ENCODE assay signal across 8 cellular contexts in the genomic region with DNA sequence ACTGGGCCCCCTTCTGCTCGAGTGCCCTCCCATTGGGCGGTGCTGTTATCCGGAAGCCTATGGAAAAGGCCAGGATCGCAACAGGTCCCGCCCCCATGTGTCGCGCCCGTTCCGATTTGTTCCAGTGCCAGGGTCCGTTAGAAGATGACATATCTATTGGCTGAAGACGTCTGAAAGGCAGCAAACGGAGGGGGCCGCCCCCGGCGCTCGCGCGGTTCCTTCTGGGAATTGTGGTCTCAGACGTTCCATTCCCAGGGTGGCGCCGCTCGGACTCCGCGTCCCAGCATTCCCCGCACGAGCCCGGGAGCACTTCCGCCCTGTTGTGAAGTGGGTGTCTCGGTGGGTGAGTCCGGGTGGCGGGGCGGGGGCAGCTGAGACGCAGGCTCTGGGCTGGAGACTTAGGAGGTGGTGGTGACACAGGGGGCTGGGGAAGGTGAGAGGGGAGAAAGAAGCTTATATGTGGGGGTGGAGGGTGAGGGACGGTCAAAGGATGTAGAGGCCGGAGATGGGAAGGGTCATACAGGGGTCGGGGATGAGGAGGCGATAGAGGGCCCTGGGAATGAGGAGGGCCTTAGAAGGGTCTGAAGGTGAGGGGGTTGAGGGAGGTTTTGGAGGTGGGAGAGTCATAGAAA. TPM values are rescaled to one million over a fixed set of nuclear protein-coding genes. Genes with fewer than 3 reads are reported as not detected.
DNase-seq lines count a peak whose midpoint lies in the region; ATAC-seq and TF ChIP-seq lines count a peak whose summit lies in the region.

A gene (plus strand): TSS at position 297 of the 632 bp plus-strand sequence. CDS start 6,644 bp downstream, outside the sequence.

- H3K9me3 Mint-ChIP-seq in naive B cell: no peaks in the 10 kb centered on the region
- no peaks in the 10 kb centered on the region for H3K9me3 Mint-ChIP-seq in stimulated activated effector memory CD8-positive, alpha-beta T cell treated with anti-CD3 and anti-CD28 coated beads, Interleukin-12 subunit alpha, Interleukin-12 subunit beta, amount 100 ng/mL, for 72 hours

- TF ChIP-seq CTCF in DND-41 (IDR thresholded peaks at IDR 0.05; ENCODE audit: borderline replicate concordance, extremely low read depth, low read length, poor library complexity, severe bottlenecking) (no peak), fibroblast of lung (conservative IDR thresholded peaks at IDR 0.05 in 1 of 2, IDR thresholded peaks at IDR 0.05 in 1 of 2; ENCODE audit: low read depth in 1 of 2, low read length in 2 of 2) (no peak)

- peak within 1 kb of the TSS; percentile 90 for H3K4me2 ChIP-seq in DND-41 (ENCODE audit: insufficient read depth, low read length)
- H3K4me2 ChIP-seq in GM23248 (ENCODE audit: unreplicated experiment): peak within 1 kb of the TSS; percentile 85
- peak within 1 kb of the TSS; percentile 76 for H3K4me2 ChIP-seq in Karpas-422 (ENCODE audit: low read depth, low read length, poor library complexity, severe bottlenecking)
- H3K4me2 ChIP-seq in fibroblast of lung (ENCODE audit: extremely low read depth, insufficient read depth, low read length): peak within 1 kb of the TSS; percentile 86

- 1 to 3% methylated on average over 23 to 36 of the region's 37 CpGs for WGBS in GM23248 (ENCODE audit: low coverage in 1 of 2, low lambda C conversion rate in 2 of 2, missing lambda C conversion rate in 2 of 2), 2 experiments

- H3K4me1 ChIP-seq in DND-41 (ENCODE audit: insufficient read depth, low read length) (peaks cover 33% of the 10 kb centered on the region), GM23248 (ENCODE audit: insufficient read depth) (peaks cover 33% of the 10 kb centered on the region), Karpas-422 (ENCODE audit: low read length) (peaks cover 42% of the 10 kb centered on the region), fibroblast of lung (ENCODE audit: control insufficient read depth, extremely low read depth, insufficient read depth, low read length) (peaks cover 16% of the 10 kb centered on the region)

- H3K9me3 ChIP-seq in DND-41 (ENCODE audit: insufficient read depth, low read length, severe bottlenecking): no peaks in the 10 kb centered on the region
- no peaks in the 10 kb centered on the region for H3K9me3 ChIP-seq in GM23248 (ENCODE audit: low read depth)
- H3K9me3 ChIP-seq in Karpas-422 (ENCODE audit: low read length): no peaks in the 10 kb centered on the region
- no peaks in the 10 kb centered on the region for H3K9me3 ChIP-seq in fibroblast of lung (ENCODE audit: control insufficient read depth, insufficient read depth, low read depth, low read length)

- peak within 1 kb of the TSS; percentile 57 to 77 (median 70) for H3K27ac Mint-ChIP-seq in naive B cell
- peak within 1 kb of the TSS; percentile 96 for H3K27ac Mint-ChIP-seq in stimulated activated effector memory CD8-positive, alpha-beta T cell treated with anti-CD3 and anti-CD28 coated beads, Interleukin-12 subunit alpha, Interleukin-12 subunit beta, amount 100 ng/mL, for 72 hours

- H3K4me3 Mint-ChIP-seq in naive B cell: peak within 1 kb of the TSS; percentile 56 to 97 (median 91)
- H3K4me3 Mint-ChIP-seq in stimulated activated effector memory CD8-positive, alpha-beta T cell treated with anti-CD3 and anti-CD28 coated beads, Interleukin-12 subunit alpha, Interleukin-12 subunit beta, amount 100 ng/mL, for 72 hours: peak within 1 kb of the TSS; percentile 92

- H3K27me3 ChIP-seq in DND-41 (ENCODE audit: insufficient read depth, low read length, poor library complexity) (no peaks in the 10 kb centered on the region), GM23248 (replicated peaks; ENCODE audit: insufficient read depth) (no peaks in the 10 kb centered on the region), Karpas-422 (ENCODE audit: low read length) (no peaks in the 10 kb centered on the region), fibroblast of lung (ENCODE audit: control insufficient read depth, insufficient read depth, low read length) (no peaks in the 10 kb centered on the region)

- peaks cover 19 to 24% (median 22%) of the 10 kb centered on the region in 3 donors for H3K4me1 Mint-ChIP-seq in naive B cell
- H3K4me1 Mint-ChIP-seq in stimulated activated effector memory CD8-positive, alpha-beta T cell treated with anti-CD3 and anti-CD28 coated beads, Interleukin-12 subunit alpha, Interleukin-12 subunit beta, amount 100 ng/mL, for 72 hours: peaks cover 31% of the 10 kb centered on the region

- peak within 1 kb of the TSS; percentile 72 for H3K27ac ChIP-seq in DND-41 (ENCODE audit: low read length)
- peak within 1 kb of the TSS; percentile 60 for H3K27ac ChIP-seq in GM23248
- H3K27ac ChIP-seq in Karpas-422 (ENCODE audit: low read length): peak within 1 kb of the TSS; percentile 24; the same call in 1 of the 2 replicates
- H3K27ac ChIP-seq in fibroblast of lung (ENCODE audit: insufficient read depth, low read length): peak within 1 kb of the TSS; percentile 83

- H3K4me3 ChIP-seq in DND-41 (ENCODE audit: low read depth in 1 of 2, low read length in 2 of 2) (peak within 1 kb of the TSS; percentile 59 to 69; a peak in 3 of 4 replicates), GM23248 (peak within 1 kb of the TSS; percentile 88), Karpas-422 (ENCODE audit: low read length) (peak within 1 kb of the TSS; percentile 78), fibroblast of lung (replicated peaks in 1 of 4; ENCODE audit: control extremely low read depth in 1 of 4, insufficient read depth in 1 of 4, low read depth in 3 of 4, low read length in 4 of 4) (peak within 1 kb of the TSS; percentile 79 to 94 (median 85))

- H3K9ac ChIP-seq in DND-41 (ENCODE audit: low read depth, low read length) (peak within 1 kb of the TSS; percentile 65), GM23248 (peak within 1 kb of the TSS; percentile 95), Karpas-422 (ENCODE audit: low read length) (peak within 1 kb of the TSS; percentile 82), fibroblast of lung (ENCODE audit: insufficient read depth, low read length) (peak within 1 kb of the TSS; percentile 80)

- no peaks in the 10 kb centered on the region for H3K36me3 Mint-ChIP-seq in naive B cell
- no peaks in the 10 kb centered on the region for H3K36me3 Mint-ChIP-seq in stimulated activated effector memory CD8-positive, alpha-beta T cell treated with anti-CD3 and anti-CD28 coated beads, Interleukin-12 subunit alpha, Interleukin-12 subunit beta, amount 100 ng/mL, for 72 hours

- in situ Hi-C loops in GM23248 (cut with MboI): loop anchor here (25.0 kb wide), 1 partner anchor 185 kb away; no protein-coding TSS in a partner anchor

- ATAC-seq in DND-41 (ENCODE audit: insufficient read depth, low read depth) (peak; percentile 95), naive B cell (ENCODE audit: low read depth in 2 of 2) (peak; percentile 91 to 94)
- ATAC-seq in stimulated activated effector memory CD8-positive, alpha-beta T cell treated with anti-CD3 and anti-CD28 coated beads, Interleukin-12 subunit alpha, Interleukin-12 subunit beta, amount 100 ng/mL, for 72 hours: peak; percentile 91

- H3F3A ChIP-seq in GM23248 (ENCODE audit: insufficient read depth): peaks cover 20% of the 10 kb centered on the region

- no peaks in the 10 kb centered on the region for H3K27me3 Mint-ChIP-seq in naive B cell

- H3K9me2 ChIP-seq in GM23248 (ENCODE audit: insufficient read depth): no peaks in the 10 kb centered on the region
- no peaks in the 10 kb centered on the region for H3K9me2 ChIP-seq in Karpas-422 (replicated peaks; ENCODE audit: insufficient read depth, low read length)

- H3K79me2 ChIP-seq in DND-41 (ENCODE audit: insufficient read depth, low read length) (peaks cover 8% of the 10 kb centered on the region; the same call in 1 of the 2 replicates), GM23248 (ENCODE audit: insufficient read depth) (peaks cover 49% of the 10 kb centered on the region), Karpas-422 (ENCODE audit: low read length) (peaks cover 33% of the 10 kb centered on the region), fibroblast of lung (ENCODE audit: control insufficient read depth, insufficient read depth, low read length) (peaks cover 5% of the 10 kb centered on the region)

- no peaks in the 10 kb centered on the region for H4K20me1 ChIP-seq in DND-41 (ENCODE audit: insufficient read depth, low read length)
- no peaks in the 10 kb centered on the region for H4K20me1 ChIP-seq in GM23248 (ENCODE audit: insufficient read depth)
- H4K20me1 ChIP-seq in Karpas-422 (ENCODE audit: insufficient read depth, low read depth, low read length): no peaks in the 10 kb centered on the region
- no peaks in the 10 kb centered on the region for H4K20me1 ChIP-seq in fibroblast of lung (ENCODE audit: control insufficient read depth, extremely low read depth, insufficient read depth, low read length)

- peak within 1 kb of the TSS; percentile 79 for H2AFZ ChIP-seq in DND-41 (ENCODE audit: low read depth, low read length)
- peak within 1 kb of the TSS; percentile 92 for H2AFZ ChIP-seq in GM23248
- peak within 1 kb of the TSS; percentile 71; the same call in 1 of the 2 replicates for H2AFZ ChIP-seq in Karpas-422 (ENCODE audit: low read length)
- peak within 1 kb of the TSS; percentile 90 for H2AFZ ChIP-seq in fibroblast of lung (ENCODE audit: low read length)

- H3K36me3 ChIP-seq in DND-41 (ENCODE audit: insufficient read depth, low read length) (no peaks in the 10 kb centered on the region), GM23248 (ENCODE audit: low read depth) (no peaks in the 10 kb centered on the region), Karpas-422 (ENCODE audit: insufficient read depth, low read length) (no peaks in the 10 kb centered on the region), fibroblast of lung (ENCODE audit: control insufficient read depth, insufficient read depth, low read length) (no peaks in the 10 kb centered on the region)

- DNase-seq in DND-41 (peak; percentile 98), GM23248 (peak; percentile 99), Karpas-422 (peak; percentile 98), RKO (ENCODE audit: low spot score) (peak; percentile 99), fibroblast of lung (ENCODE audit: low read depth in 2 of 2) (peak; percentile 98), naive B cell (peak; percentile 75)
- peak; percentile 70 to 77 for DNase-seq in activated T-helper 1 cell treated with anti-CD3 and anti-CD28 coated beads, Interleukin-2, amount 50 U/mL, for 16 hours (ENCODE audit: low read depth in 1 of 2, low spot score in 1 of 2)
- peak; percentile 61 to 91 for DNase-seq in stimulated activated effector memory CD8-positive, alpha-beta T cell treated with anti-CD3 and anti-CD28 coated beads, Interleukin-12 subunit alpha, Interleukin-12 subunit beta, amount 100 ng/mL, for 72 hours (ENCODE audit: low spot score in 2 of 2)

RNA-seq across cellular contexts. Expression of the gene that starts here (rescaled TPM):
- total RNA-seq in GM23248 (2014; rRNA removed; shearing (Covaris generic)): 4.6 and 9.5 TPM in 2 replicates
- 1.3 and 1.7 TPM in 2 replicates for polyA plus RNA-seq in GM23248 (2016; fragmentation: Nextera tagmentation; extraction: Ambion mirVana)
- total RNA-seq in Karpas-422 (2014; rRNA removed; shearing (Covaris generic); ENCODE audit: low replicate concordance): 5.0 and 8.4 TPM in 2 replicates
- 8.7 and 13.0 TPM in 2 replicates for total RNA-seq in fibroblast of lung
- polyA plus RNA-seq in fibroblast of lung: 2.0 and 3.1 TPM in 2 replicates
- polyA plus RNA-seq in fibroblast of lung (2012): 1.5 and 2.8 TPM in 2 replicates
- 2.3 and 5.1 TPM in 2 replicates for polyA minus RNA-seq in fibroblast of lung (ENCODE audit: low replicate concordance)
- 1 to 10 TPM in 2 of 6 donors, under 1 TPM in 4; 0.16 to 2.9 (median 0.69) TPM for polyA plus RNA-seq in naive B cell (ENCODE audit: low read depth in 6 of 6)

Comparison
In these comparisons a context has a peak if more than half of its experiments do, and no peak if none do; other contexts are left out.
1. Peak in every context shown above with its lines: DNase-seq, ATAC-seq, H3K4me3 ChIP-seq and H3K27ac ChIP-seq.
2. H3K27ac ChIP-seq: peak in every context shown above with its lines; median percentile 83 in fibroblast of lung; 72 in DND-41; 60 in GM23248; 24 in Karpas-422.